25 cellular contexts compared by ENCODE assay signal in the genomic region with DNA sequence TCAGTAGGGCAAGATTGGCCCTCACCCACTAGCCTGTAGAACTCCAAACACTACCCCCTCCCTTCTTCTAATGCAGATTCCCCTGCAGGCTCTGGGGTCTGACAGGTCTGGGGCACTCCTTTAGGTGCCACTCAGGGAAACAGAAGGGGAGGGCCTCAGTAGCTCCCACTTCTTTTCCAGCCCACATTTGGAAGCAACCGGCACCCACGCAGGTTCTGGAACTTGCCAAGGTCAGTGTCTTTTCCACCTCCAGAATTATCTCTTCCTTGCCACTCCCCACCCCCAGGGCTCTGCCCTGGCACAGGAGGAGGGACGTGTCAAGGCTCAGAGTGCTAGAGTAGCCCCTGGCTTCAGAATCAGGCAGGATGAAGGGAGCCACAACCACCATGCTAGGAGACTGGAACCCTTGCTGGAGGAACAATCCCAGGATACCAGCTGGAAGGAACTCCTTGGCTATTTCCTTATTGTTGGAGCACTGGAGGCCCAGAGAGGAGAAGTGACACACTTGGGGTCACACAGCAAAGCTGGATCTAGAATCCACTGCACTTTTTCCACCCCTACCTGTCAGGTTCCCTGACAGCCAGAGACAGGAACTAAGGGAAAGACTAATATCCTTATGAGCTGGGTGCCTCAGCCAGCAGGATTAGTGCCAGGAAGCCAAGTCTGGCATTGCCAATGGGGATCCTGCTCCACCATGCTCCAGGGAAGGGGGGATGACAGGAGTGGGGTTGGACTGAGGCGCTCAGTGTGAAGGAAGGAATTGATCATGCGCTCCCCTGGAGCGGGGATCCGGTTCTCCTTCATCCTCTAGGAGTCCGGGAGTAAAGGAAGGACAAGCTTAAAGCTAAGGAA. TPM values are rescaled to one million over a fixed set of nuclear protein-coding genes. Genes with fewer than 3 reads are reported as not detected.
DNase-seq lines count a peak whose midpoint lies in the region; ATAC-seq and TF ChIP-seq lines count a peak whose summit lies in the region.
"Had no signal": no experiment of that assay in that cellular context is flagged by ENCODE, and none has a peak within 500 bp of the region (broad histone marks: within the 10 kb centered on the region; RNA-seq: fewer than 3 reads in every experiment).

No MANE protein-coding gene starts in this region.

- ATAC-seq in HG02973 (IDR thresholded peaks at IDR 0.05; ENCODE audit: unreplicated experiment): no peak

- H3K4me3 Mint-ChIP-seq in progenitor cell of endocrine pancreas (ENCODE audit: low read depth): no peak overlapping the region

- H4K20me1 ChIP-seq in osteoblast (ENCODE audit: insufficient read depth, low read length): no peaks in the 10 kb centered on the region

- no peak overlapping the region for H3K27ac Mint-ChIP-seq in progenitor cell of endocrine pancreas
- H3K27ac Mint-ChIP-seq: CD4-positive, alpha-beta memory T cell had no signal

- H3K27me3 ChIP-seq in left ventricle myocardium inferior (ENCODE audit: low read depth): peaks cover 39% of the 10 kb centered on the region
- H3K27me3 ChIP-seq in right atrium auricular region: peaks cover 9 to 13% of the 10 kb centered on the region in 2 donors
- H3K27me3 ChIP-seq in iPS-18a (ENCODE audit: control insufficient read depth, insufficient read depth, low read length): peaks cover 51% of the 10 kb centered on the region
- peaks cover 40% of the 10 kb centered on the region for H3K27me3 ChIP-seq in osteoblast (ENCODE audit: insufficient read depth, low read length)

- H3K9ac ChIP-seq in iPS-18a (ENCODE audit: low read length): no peak overlapping the region
- H3K9ac ChIP-seq: GM23248 had no signal

- H3K27me3 Mint-ChIP-seq in progenitor cell of endocrine pancreas: no peaks in the 10 kb centered on the region

- no peak for DNase-seq in left ventricle myocardium inferior
- DNase-seq in right atrium auricular region (ENCODE audit: low spot score): no peak
- DNase-seq in osteoblast (ENCODE audit: insufficient read length, low spot score, missing footprints): peak; percentile 89
- DNase-seq in DMS 273 treated with DMSO at 0.1 percent for 48 hours (lab: John Stamatoyannopoulos, UW): no peak
- DNase-seq in progenitor cell of endocrine pancreas (ENCODE audit: low spot score, unreplicated experiment): no peak
- no peak for DNase-seq in NOMO-1 treated with DMSO at 0.1 percent for 48 hours (lab: John Stamatoyannopoulos, UW; ENCODE audit: unreplicated experiment)
- DNase-seq: activated CD8-positive, alpha-beta memory T cell treated with anti-CD3 and anti-CD28 coated beads, Interleukin-2, amount 50 U/mL, for 4 hours; activated effector memory CD4-positive, alpha-beta T cell treated with Interleukin-2 at 50 U/mL for 16 hours; brain microvascular endothelial cell; CD4-positive, alpha-beta memory T cell; colonic mucosa; GM23248; hypothalamus; NCI-H2029; NCI-H446 treated with DMSO at 0.1 percent for 48 hours; Peyer's patch; SJCRH30; stimulated activated CD4-positive, alpha-beta T cell treated with anti-CD3 and anti-CD28 coated beads, Interleukin-4, amount 100 ng/mL, for 4 hours; stomach; T-helper 2 cell had no signal

- H3K4me1 Mint-ChIP-seq in progenitor cell of endocrine pancreas (ENCODE audit: low read depth): peaks cover 17% of the 10 kb centered on the region

- TF ChIP-seq CTCF in left ventricle myocardium inferior (IDR thresholded peaks at IDR 0.05; ENCODE audit: borderline replicate concordance) (no peak), right atrium auricular region (IDR thresholded peaks at IDR 0.05) (no peak), osteoblast (IDR thresholded peaks at IDR 0.05; ENCODE audit: extremely low read depth, low read depth, low read length) (no peak), progenitor cell of endocrine pancreas (IDR thresholded peaks at IDR 0.05; ENCODE audit: unreplicated experiment) (no peak)

- H3K36me3 Mint-ChIP-seq in progenitor cell of endocrine pancreas (ENCODE audit: insufficient read depth): peaks cover 2% of the 10 kb centered on the region
- H3K36me3 Mint-ChIP-seq: CD4-positive, alpha-beta memory T cell had no signal

- no peaks in the 10 kb centered on the region for H3K9me3 Mint-ChIP-seq in progenitor cell of endocrine pancreas (ENCODE audit: low read depth)

- H3K4me2 ChIP-seq in osteoblast (ENCODE audit: insufficient read depth, low read length): no peak overlapping the region

- H3K27ac ChIP-seq in left ventricle myocardium inferior (replicated peaks) (peak overlapping the region; percentile 79), right atrium auricular region (no peak overlapping the region), iPS-18a (ENCODE audit: low read length) (no peak overlapping the region), osteoblast (ENCODE audit: low read depth, low read length) (no peak overlapping the region)
- H3K27ac ChIP-seq: brain microvascular endothelial cell, colonic mucosa, GM23248, SJCRH30, VCaP had no signal

- no peaks in the 10 kb centered on the region for H3K79me2 ChIP-seq in osteoblast (ENCODE audit: insufficient read depth, low read length)

- no peak overlapping the region for H3K4me3 ChIP-seq in left ventricle myocardium inferior
- no peak overlapping the region for H3K4me3 ChIP-seq in right atrium auricular region
- H3K4me3 ChIP-seq in iPS-18a (ENCODE audit: low read length): peak overlapping the region; percentile 61
- no peak overlapping the region for H3K4me3 ChIP-seq in osteoblast (ENCODE audit: insufficient read depth, low read length)
- H3K4me3 ChIP-seq: colonic mucosa, GM23248, SJCRH30, stomach had no signal

- H3K9me3 ChIP-seq in left ventricle myocardium inferior (replicated peaks) (no peaks in the 10 kb centered on the region), right atrium auricular region (no peaks in the 10 kb centered on the region), iPS-18a (ENCODE audit: control insufficient read depth, low read depth, low read length) (no peaks in the 10 kb centered on the region), osteoblast (ENCODE audit: low read depth, low read length) (no peaks in the 10 kb centered on the region)
- H3K9me3 ChIP-seq: colonic mucosa, Peyer's patch, SJCRH30, stomach had no signal

- H3K4me1 ChIP-seq in left ventricle myocardium inferior: peaks cover 58% of the 10 kb centered on the region
- peaks cover 0 to 42% of the 10 kb centered on the region in 2 donors for H3K4me1 ChIP-seq in right atrium auricular region
- peaks cover 27% of the 10 kb centered on the region for H3K4me1 ChIP-seq in iPS-18a (ENCODE audit: control insufficient read depth, low read depth, low read length)
- peaks cover 3% of the 10 kb centered on the region for H3K4me1 ChIP-seq in osteoblast (ENCODE audit: insufficient read depth, low read length)
- H3K4me1 ChIP-seq: SJCRH30 had no signal

- intact Hi-C loops in left ventricle myocardium inferior (cut with micrococcal nuclease): no loop called here

- no peak overlapping the region for H2AFZ ChIP-seq in osteoblast (ENCODE audit: low read length)
- H2AFZ ChIP-seq: GM23248 had no signal

- no peaks in the 10 kb centered on the region for H3K36me3 ChIP-seq in left ventricle myocardium inferior
- no peaks in the 10 kb centered on the region for H3K36me3 ChIP-seq in right atrium auricular region
- no peaks in the 10 kb centered on the region for H3K36me3 ChIP-seq in iPS-18a (ENCODE audit: control insufficient read depth, low read depth, low read length)
- H3K36me3 ChIP-seq in osteoblast (ENCODE audit: insufficient read depth, low read length): no peaks in the 10 kb centered on the region
- H3K36me3 ChIP-seq: brain microvascular endothelial cell, colonic mucosa, Peyer's patch, SJCRH30, stomach had no signal

RNA-seq across cellular contexts. Expression of a gene that starts 1.8 kb away (rescaled TPM):
- 0.30 TPM for total RNA-seq in left ventricle myocardium inferior
- under 1 TPM; 0.19 to 0.24 TPM for total RNA-seq in right atrium auricular region
- 0.29 and 0.36 TPM in 2 replicates for total RNA-seq in osteoblast
- 44.5 and 46.7 TPM in 2 replicates for total RNA-seq in progenitor cell of endocrine pancreas

RNA-seq across cellular contexts. Expression of a gene that starts 37.6 kb away (rescaled TPM):
- total RNA-seq in left ventricle myocardium inferior (not detected), right atrium auricular region (not detected), osteoblast (not detected in 2 replicates), progenitor cell of endocrine pancreas (0.14 and 0.44 TPM in 2 replicates)
- total RNA-seq: CD4-positive, alpha-beta memory T cell; colonic mucosa; GM23248; Peyer's patch; SJCRH30; smooth muscle cell; stomach; ureter had no signal

RNA-seq across cellular contexts. Expression of a gene that starts 57.0 kb away (rescaled TPM):
- total RNA-seq in left ventricle myocardium inferior: 36.9 TPM
- total RNA-seq in right atrium auricular region: 10 to 100 TPM; 48.1 to 57.5 TPM
- total RNA-seq in osteoblast: 9.8 and 11.5 TPM in 2 replicates
- total RNA-seq in progenitor cell of endocrine pancreas: 0.18 TPM in 1 of 2 replicates, not detected in the other

Comparison
In these comparisons a context has a peak if more than half of its experiments do, and no peak if none do; other contexts are left out.
1. RNA of a gene that starts 1.8 kb away (total RNA-seq): 44.5 to 46.7 TPM in progenitor cell of endocrine pancreas; 0.29 to 0.36 TPM in osteoblast, 0.30 TPM in left ventricle myocardium inferior (single experiment) and 0.19 to 0.24 TPM in right atrium auricular region; every median in the first group is over 10 times any median in the second.